In genomic region chr3:64266983-64267382, GRCh38 we compare ENCODE assay signal across 9 cellular contexts. TPM values are rescaled to one million over a fixed set of nuclear protein-coding genes. Genes with fewer than 3 reads are reported as not detected.
DNase-seq lines count a peak whose midpoint lies in the region; ATAC-seq and TF ChIP-seq lines count a peak whose summit lies in the region.
"Had no signal": no experiment of that assay in that cellular context is flagged by ENCODE, and none has a peak within 500 bp of the region (broad histone marks: within the 10 kb centered on the region; RNA-seq: fewer than 3 reads in every experiment).

No MANE protein-coding gene starts in this region.

- peak overlapping the region; percentile 53 for H2AFZ ChIP-seq in hepatocyte

- peaks cover 31% of the 10 kb centered on the region for H3K4me1 ChIP-seq in hepatocyte (ENCODE audit: insufficient read depth)

- peak overlapping the region; percentile 82 for H3K27ac ChIP-seq in hepatocyte

- H3K4me2 ChIP-seq in hepatocyte: peak overlapping the region; percentile 78

- H3K9me2 ChIP-seq in hepatocyte (replicated peaks; ENCODE audit: insufficient read depth): no peaks in the 10 kb centered on the region

- peak overlapping the region; percentile 73 for H3K4me3 ChIP-seq in astrocyte of the cerebellum (ENCODE audit: low read depth, low read length)
- peak overlapping the region; percentile 38 for H3K4me3 ChIP-seq in hepatocyte

- DNase-seq in GM03348 (ENCODE audit: low spot score): peak; percentile 14
- no peak for DNase-seq in astrocyte of the cerebellum (ENCODE audit: low read depth)
- DNase-seq in hepatocyte (ENCODE audit: low spot score): no peak
- DNase-seq in sciatic nerve (ENCODE audit: low spot score): no peak
- DNase-seq in NCI-H1694 (lab: John Stamatoyannopoulos, UW): no peak
- no peak for DNase-seq in DMS79 treated with DMSO at 0.1 percent for 48 hours (lab: John Stamatoyannopoulos, UW)
- DNase-seq in activated naive CD4-positive, alpha-beta T cell treated with Interleukin-2 at 50 U/mL for 16 hours: no peak
- DNase-seq: NCI-H146 had no signal

- H3K27me3 ChIP-seq in hepatocyte: no peaks in the 10 kb centered on the region

- intact Hi-C loops in sciatic nerve (cut with DNase I): no loop called here

- no peaks in the 10 kb centered on the region for H3K9me3 ChIP-seq in hepatocyte (ENCODE audit: low read depth)

- peak; percentile 15 for ATAC-seq in sciatic nerve
- no peak for ATAC-seq in HG03460 (IDR thresholded peaks at IDR 0.05; ENCODE audit: unreplicated experiment)

- TF ChIP-seq CTCF in astrocyte of the cerebellum (IDR thresholded peaks at IDR 0.05; ENCODE audit: low read depth, low read length, missing control alignments) (no peak), hepatocyte (IDR thresholded peaks at IDR 0.05; ENCODE audit: poor library complexity) (no peak)

- in situ Hi-C loops in astrocyte of the cerebellum (cut with HindIII; ENCODE audit: low sequenced_read_pairs): no loop called here

- H3K79me2 ChIP-seq in hepatocyte: peaks cover 43% of the 10 kb centered on the region

- 52% methylated on average over 2 of the region's 2 CpGs for WGBS in hepatocyte (ENCODE audit: low lambda C conversion rate, missing lambda C conversion rate)

- no peaks in the 10 kb centered on the region for H3K36me3 ChIP-seq in hepatocyte (replicated peaks; ENCODE audit: insufficient read depth, low read depth)

- no peaks in the 10 kb centered on the region for H4K20me1 ChIP-seq in hepatocyte (ENCODE audit: insufficient read depth, poor library complexity, severe bottlenecking)

RNA-seq across cellular contexts. Expression of gene PRICKLE2, which starts 41.7 kb away (rescaled TPM):
- total RNA-seq in hepatocyte (21.1 and 30.3 TPM in 2 replicates), sciatic nerve (34.0 TPM)
- 8.5 TPM in 2 replicates for polyA plus RNA-seq in hepatocyte
